ENCODE assay signal across 25 cellular contexts in the genomic region with DNA sequence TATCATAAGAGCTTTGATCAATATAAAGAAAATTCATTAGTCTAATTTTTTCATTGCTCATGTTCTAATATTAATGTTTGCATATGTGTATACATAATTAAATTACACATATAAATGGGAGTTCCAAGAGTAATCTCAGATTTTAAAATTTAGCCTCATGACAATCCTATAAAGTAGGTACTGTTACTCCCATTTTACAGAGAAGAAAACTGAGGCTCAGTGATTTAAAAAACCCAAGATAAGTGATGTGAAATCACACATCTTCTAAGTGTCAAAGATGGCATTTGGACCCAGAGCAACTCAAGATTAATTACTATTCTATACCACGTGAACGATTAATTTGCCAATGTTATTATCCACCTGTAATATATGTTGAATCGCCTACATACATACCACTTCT.
"Had no signal": no experiment of that assay in that cellular context is flagged by ENCODE, and none has a peak within 500 bp of the region (broad histone marks: within the 10 kb centered on the region; RNA-seq: fewer than 3 reads in every experiment).

No MANE protein-coding gene starts in this region.

- H3K27ac ChIP-seq: stomach, suprapubic skin, testis, thoracic aorta, thyroid gland, tibial artery, tibial nerve, transverse colon, upper lobe of left lung, upper lobe of right lung, uterus, vagina had no signal

- H3K4me1 ChIP-seq: stomach, testis, thyroid gland, transverse colon, uterus had no signal

- DNase-seq: stimulated activated CD4-positive, alpha-beta T cell treated with anti-CD3 and anti-CD28 coated beads, Interleukin-2, amount 100 ng/mL, for 48 hours; stimulated activated CD4-positive, alpha-beta T cell treated with anti-CD3 and anti-CD28 coated beads, Interleukin-4, amount 100 ng/mL, for 1 hour; stimulated activated CD4-positive, alpha-beta T cell treated with anti-CD3 and anti-CD28 coated beads, Interleukin-4, amount 100 ng/mL, for 24 hours; stimulated activated CD4-positive, alpha-beta T cell treated with anti-CD3 and anti-CD28 coated beads, Interleukin-4, amount 100 ng/mL, for 4 hours; stimulated activated CD8-positive, alpha-beta memory T cell treated with anti-CD3 and anti-CD28 coated beads, Interleukin-4, amount 100 ng/mL, for 48 hours; stimulated activated naive B cell treated with anti-CD40 and anti-IgM and Interleukin-4, amounts not matched to agents 10 μg/mL and 1 μg/mL and 100 μg/mL, for 72 hours; stimulated activated naive CD4-positive, alpha-beta T cell; stimulated activated naive CD4-positive, alpha-beta T cell treated with Interleukin-2 at 50 U/mL for 16 hours; stimulated activated naive CD8-positive, alpha-beta T cell treated with anti-CD3 and anti-CD28 coated beads, Interleukin-15, amount 100 ng/mL, for 72 hours; stimulated activated naive CD8-positive, alpha-beta T cell treated with anti-CD3 and anti-CD28 coated beads, Interleukin-15, Interleukin-2, amounts not matched to agents 100 U/mL and 50 U/mL, for 24 hours; stomach; substantia nigra; testis; thyroid gland; tibial artery; transverse colon; upper lobe of left lung; upper lobe of right lung; uterus had no signal

- H3K4me3 ChIP-seq: stomach, suprapubic skin, testis, thoracic aorta, thyroid gland, tibial artery, tibial nerve, transverse colon, upper lobe of left lung, upper lobe of right lung, uterus, vagina had no signal

- H3K27me3 ChIP-seq: stomach, suprapubic skin, testis, thyroid gland, tibial artery, tibial nerve, transverse colon, upper lobe of left lung, upper lobe of right lung, uterus, vagina had no signal

- H3K9me3 ChIP-seq: suprapubic skin, testis, thoracic aorta, thyroid gland, tibial nerve, transverse colon, upper lobe of left lung, upper lobe of right lung, uterus, vagina had no signal

- FAIRE-seq: urothelium cell line had no signal

- ATAC-seq: stimulated activated memory B cell treated with anti-CD40 and anti-IgM and Interleukin-4, amounts not matched to agents 10 μg/mL and 1 μg/mL and 100 μg/mL, for 72 hours; stimulated activated naive B cell treated with anti-CD40 and anti-IgM and Interleukin-4, amounts not matched to agents 10 μg/mL and 1 μg/mL and 100 μg/mL, for 72 hours; stimulated activated naive CD8-positive, alpha-beta T cell treated with anti-CD3 and anti-CD28 coated beads, Interleukin-15, amount 100 ng/mL, for 72 hours; stimulated activated naive CD8-positive, alpha-beta T cell treated with anti-CD3 and anti-CD28 coated beads, Interleukin-15, Interleukin-2, amounts not matched to agents 100 U/mL and 50 U/mL, for 24 hours; upper lobe of right lung had no signal

- H3K36me3 ChIP-seq: stomach, suprapubic skin, thoracic aorta, thyroid gland, tibial artery, tibial nerve, transverse colon, upper lobe of left lung, upper lobe of right lung, uterus, vagina had no signal
